ENCODE assay signal across 1 cellular context in genomic region chr1:168348146-168348709, GRCh38.
TF ChIP-seq lines count a peak whose summit lies in the region.

No MANE protein-coding gene starts in this region.

TF ChIP-seq in K562, 482 proteins besides CTCF, POLR2A, EP300 and RAD21 (continued from another document and continues in another):
- TF ChIP-seq ZBTB40 (IDR thresholded peaks at IDR 0.05) (peak; percentile 83), ZBTB40 (CRISPR knock-in tag; IDR thresholded peaks at IDR 0.05) (no peak), ZNF696 (CRISPR knock-in tag; conservative IDR thresholded peaks at IDR 0.05) (no peak), ZNF316 (IDR thresholded peaks at IDR 0.05) (peak; percentile 50), FOXK2 (conservative IDR thresholded peaks at IDR 0.05 in 1 of 2, IDR thresholded peaks at IDR 0.05 in 1 of 2; ENCODE audit: low read depth in 2 of 2) (peak; percentile 68 to 77; a peak in 3 of 4 replicates), MTA2 (IDR thresholded peaks at IDR 0.05; ENCODE audit: low read depth) (0 out of 2 replicates have a peak, but pooled peaks have one; percentile 16), PHB (CRISPR knock-in tag; IDR thresholded peaks at IDR 0.05) (no peak), ZNF134 (CRISPR knock-in tag; conservative IDR thresholded peaks at IDR 0.05) (no peak), U2AF2 (optimal IDR thresholded peaks at IDR 0.05; ENCODE audit: low read depth, low read length) (no peak), PRMT5 (CRISPR knock-in tag; IDR thresholded peaks at IDR 0.05) (no peak), SAP30 (IDR thresholded peaks at IDR 0.05; ENCODE audit: borderline replicate concordance, insufficient read depth, low read depth, low read length, poor library complexity, severe bottlenecking) (no peak), CBX5 (IDR thresholded peaks at IDR 0.05; ENCODE audit: borderline replicate concordance, low read depth) (no peak), ZSCAN32 (CRISPR knock-in tag; IDR thresholded peaks at IDR 0.05) (no peak), SP1 (CRISPR knock-in tag; IDR thresholded peaks at IDR 0.05) (no peak), ILF3 (IDR thresholded peaks at IDR 0.05; ENCODE audit: borderline replicate concordance) (no peak), ZSCAN29 (IDR thresholded peaks at IDR 0.05) (no peak), SNAPC5 (CRISPR knock-in tag; IDR thresholded peaks at IDR 0.05) (no peak), ZNF384 (IDR thresholded peaks at IDR 0.05; ENCODE audit: low read depth, low read length) (peak; percentile 59), CBX1 (IDR thresholded peaks at IDR 0.05; ENCODE audit: low read depth) (no peak), SRSF1 (IDR thresholded peaks at IDR 0.05; ENCODE audit: low read depth, low read length) (no peak), RNF219 (CRISPR knock-in tag; IDR thresholded peaks at IDR 0.05) (no peak), CTBP1 (IDR thresholded peaks at IDR 0.05; ENCODE audit: borderline replicate concordance) (no peak), EGR1 (conservative IDR thresholded peaks at IDR 0.05) (no peak), HDAC3 (IDR thresholded peaks at IDR 0.05; ENCODE audit: borderline replicate concordance, partially characterized antibody) (no peak), THRAP3 (IDR thresholded peaks at IDR 0.05; ENCODE audit: borderline replicate concordance) (peak; percentile 72; the same call in 1 of the 2 replicates), SOX6 (IDR thresholded peaks at IDR 0.05) (no peak), RBM39 (optimal IDR thresholded peaks at IDR 0.05; ENCODE audit: low read depth, low read length) (no peak), TAL1 (IDR thresholded peaks at IDR 0.05) (0 out of 2 replicates have a peak, but pooled peaks have one; percentile 7), ZBTB34 (CRISPR knock-in tag; IDR thresholded peaks at IDR 0.05) (no peak), NUFIP1 (IDR thresholded peaks at IDR 0.05; ENCODE audit: partially characterized antibody) (no peak), SIN3A (IDR thresholded peaks at IDR 0.05; ENCODE audit: borderline replicate concordance in 2 of 2, control insufficient read depth in 1 of 2, low read depth in 2 of 2, low read length in 2 of 2) (peak in 1 of 2 experiments; percentile 62; a peak in 1 of 4 replicates), ARNT (IDR thresholded peaks at IDR 0.05) (peak; percentile 61 to 73; a peak in 2 of 4 replicates), ETS2 (tag; IDR thresholded peaks at IDR 0.05; ENCODE audit: borderline replicate concordance, poor library complexity, severe bottlenecking) (no peak), ZNF518B (CRISPR knock-in tag; IDR thresholded peaks at IDR 0.05) (no peak), BRD4 (IDR thresholded peaks at IDR 0.05) (no peak), STAT5A (IDR thresholded peaks at IDR 0.05; ENCODE audit: borderline replicate concordance, low read length) (no peak), SMARCA5 (IDR thresholded peaks at IDR 0.05) (peak; percentile 45; the same call in 1 of the 2 replicates), DNMT1 (IDR thresholded peaks at IDR 0.05) (peak; percentile 53; the same call in 1 of the 2 replicates)
